In genomic region chr13:98978280-98978679, GRCh38 we compare ENCODE assay signal across 9 cellular contexts. TPM values are rescaled to one million over a fixed set of nuclear protein-coding genes. Genes with fewer than 3 reads are reported as not detected.
DNase-seq lines count a peak whose midpoint lies in the region; ATAC-seq, FAIRE-seq and TF ChIP-seq lines count a peak whose summit lies in the region.
"Had no signal": no experiment of that assay in that cellular context is flagged by ENCODE, and none has a peak within 500 bp of the region (broad histone marks: within the 10 kb centered on the region; RNA-seq: fewer than 3 reads in every experiment).

No MANE protein-coding gene starts in this region.

- H3K27ac Mint-ChIP-seq in activated CD8-positive, alpha-beta T cell treated with anti-CD3 and anti-CD28 coated beads, Interleukin-2, amount 10 ng/mL, durations not matched to agents 7 days and 5 days = no peak overlapping the region

- H3K27me3 ChIP-seq in right lobe of liver (no peaks in the 10 kb centered on the region), tibial artery (no peaks in the 10 kb centered on the region)

- H3K9me3 ChIP-seq in right lobe of liver (no peaks in the 10 kb centered on the region), tibial artery (no peaks in the 10 kb centered on the region)

- 38% methylated on average over 3 of the region's 3 CpGs for WGBS in right lobe of liver (ENCODE audit: insufficient coverage, low coverage, low lambda C conversion rate, missing lambda C conversion rate)

- H3K4me3 Mint-ChIP-seq in activated CD8-positive, alpha-beta T cell treated with anti-CD3 and anti-CD28 coated beads, Interleukin-2, amount 10 ng/mL, durations not matched to agents 7 days and 5 days = no peak overlapping the region
- H3K4me3 Mint-ChIP-seq in activated T-cell treated with anti-CD3 and anti-CD28 coated beads, Interleukin-2, amount 50 U/mL, for 4 hours = no peak overlapping the region

- no peak for TF ChIP-seq CTCF in right lobe of liver (IDR thresholded peaks at IDR 0.05)
- TF ChIP-seq CTCF in tibial artery (IDR thresholded peaks at IDR 0.05) = no peak

- H3K9me3 Mint-ChIP-seq in activated CD8-positive, alpha-beta T cell treated with anti-CD3 and anti-CD28 coated beads, Interleukin-2, amount 10 ng/mL, durations not matched to agents 7 days and 5 days (ENCODE audit: insufficient read depth) = no peaks in the 10 kb centered on the region
- no peaks in the 10 kb centered on the region for H3K9me3 Mint-ChIP-seq in activated T-cell treated with anti-CD3 and anti-CD28 coated beads, Interleukin-2, amount 50 U/mL, for 4 hours

- no peaks in the 10 kb centered on the region for H3K27me3 Mint-ChIP-seq in activated CD8-positive, alpha-beta T cell treated with anti-CD3 and anti-CD28 coated beads, Interleukin-2, amount 10 ng/mL, durations not matched to agents 7 days and 5 days (ENCODE audit: low read depth)
- H3K27me3 Mint-ChIP-seq in activated T-cell treated with anti-CD3 and anti-CD28 coated beads, Interleukin-2, amount 50 U/mL, for 4 hours (ENCODE audit: low read depth) = no peaks in the 10 kb centered on the region

- peaks cover 2% of the 10 kb centered on the region for H3K36me3 Mint-ChIP-seq in activated CD8-positive, alpha-beta T cell treated with anti-CD3 and anti-CD28 coated beads, Interleukin-2, amount 10 ng/mL, durations not matched to agents 7 days and 5 days (ENCODE audit: low read depth)
- peaks cover 4% of the 10 kb centered on the region for H3K36me3 Mint-ChIP-seq in activated T-cell treated with anti-CD3 and anti-CD28 coated beads, Interleukin-2, amount 50 U/mL, for 4 hours (ENCODE audit: insufficient read depth)

- peak overlapping the region in 1 of 3 donors; percentile 7 for H3K27ac ChIP-seq in right lobe of liver
- peak overlapping the region in 1 of 2 donors; percentile 19 for H3K27ac ChIP-seq in tibial artery

- H3K4me1 ChIP-seq in right lobe of liver (peaks cover 0 to 7% (median 0%) of the 10 kb centered on the region in 4 donors), tibial artery (peaks cover 0 to 31% (median 12%) of the 10 kb centered on the region in 4 donors)

- TF ChIP-seq POLR2A in right lobe of liver (IDR thresholded peaks at IDR 0.05) = no peak

- in situ Hi-C loops in KBM-7 (cut with MboI; ENCODE audit: low pct_unique_long_range_greater_than_20kb, low sequenced_read_pairs) = no loop called here

- peaks cover 68% of the 10 kb centered on the region for H3K4me1 Mint-ChIP-seq in activated CD8-positive, alpha-beta T cell treated with anti-CD3 and anti-CD28 coated beads, Interleukin-2, amount 10 ng/mL, durations not matched to agents 7 days and 5 days (ENCODE audit: low read depth)
- peaks cover 76% of the 10 kb centered on the region for H3K4me1 Mint-ChIP-seq in activated T-cell treated with anti-CD3 and anti-CD28 coated beads, Interleukin-2, amount 50 U/mL, for 4 hours (ENCODE audit: low read depth)

- intact Hi-C loops in right lobe of liver (cut with DNase I) (no loop called here), tibial artery (cut with DNase I; ENCODE audit: low total_unique reads) (no loop called here)

- DNase-seq in HTR-8/SVneo (ENCODE audit: insufficient read length, low spot score) (peak; percentile 41), cerebellum (ENCODE audit: low spot score) (peak; percentile 13), right lobe of liver (no peak), tibial artery (no peak), KBM-7 (no peak), NCI-H526 (lab: John Stamatoyannopoulos, UW) (no peak)
- DNase-seq in activated CD8-positive, alpha-beta T cell treated with anti-CD3 and anti-CD28 coated beads, Interleukin-2, amount 10 ng/mL, durations not matched to agents 7 days and 5 days = no peak
- no peak for DNase-seq in activated T-cell treated with anti-CD3 and anti-CD28 coated beads, Interleukin-2, amount 50 U/mL, for 4 hours
- DNase-seq: effector memory CD4-positive, alpha-beta T cell had no signal

- H3K36me3 ChIP-seq in right lobe of liver = no peaks in the 10 kb centered on the region
- H3K36me3 ChIP-seq in tibial artery = no peaks in the 10 kb centered on the region

- POLR2A ChIA-PET in activated CD8-positive, alpha-beta T cell treated with anti-CD3 and anti-CD28 coated beads, Interleukin-2, amount 10 ng/mL, durations not matched to agents 7 days and 5 days (lab: Charles Lee) = no interaction called here

- CTCF ChIA-PET in activated CD8-positive, alpha-beta T cell treated with anti-CD3 and anti-CD28 coated beads, Interleukin-2, amount 10 ng/mL, durations not matched to agents 7 days and 5 days (lab: Charles Lee) = no interaction called here

- no peak for FAIRE-seq in HTR-8/SVneo (lab: Jason Lieb, UNC)

- H3K4me3 ChIP-seq in right lobe of liver (peak overlapping the region in 2 of 3 donors; percentile 31 to 38), tibial artery (peak overlapping the region; percentile 40 to 46)

- ATAC-seq in right lobe of liver = peak in 2 of 4 donors; percentile 8 to 9
- ATAC-seq in activated CD8-positive, alpha-beta T cell treated with anti-CD3 and anti-CD28 coated beads, Interleukin-2, amount 10 ng/mL, durations not matched to agents 7 days and 5 days = no peak
- ATAC-seq in activated T-cell treated with anti-CD3 and anti-CD28 coated beads, Interleukin-2, amount 50 U/mL, for 4 hours = no peak

RNA-seq across cellular contexts. Expression of gene DOCK9, which starts 0.4 kb away (rescaled TPM):
- total RNA-seq in cerebellum (65.5 TPM), right lobe of liver (10 to 100 TPM; 16.5 to 24.3 (median 18.1) TPM)
- 100 to 1,000 TPM in 1 of 2 experiments, 10 to 100 TPM in 1; 92.4 to 100 TPM for total RNA-seq in activated CD8-positive, alpha-beta T cell treated with anti-CD3 and anti-CD28 coated beads, Interleukin-2, amount 10 ng/mL, durations not matched to agents 7 days and 5 days
- total RNA-seq in activated T-cell treated with anti-CD3 and anti-CD28 coated beads, Interleukin-2, amount 50 U/mL, for 4 hours = 10 to 100 TPM; 25.8 to 34.9 (median 28.4) TPM

Comparison
In these comparisons a context has a peak if more than half of its experiments do, and no peak if none do; other contexts are left out.
1. DNase-seq: peak in HTR-8/SVneo (single experiment) and cerebellum (single experiment); none in right lobe of liver (0 of 3), tibial artery (0 of 2), KBM-7 (single experiment), activated CD8-positive, alpha-beta T cell treated with anti-CD3 and anti-CD28 coated beads, Interleukin-2, amount 10 ng/mL, durations not matched to agents 7 days and 5 days (single experiment), activated T-cell treated with anti-CD3 and anti-CD28 coated beads, Interleukin-2, amount 50 U/mL, for 4 hours (single experiment) and NCI-H526 (0 of 2).